Comparison of ENCODE assay signal across 8 cellular contexts in the genomic region with DNA sequence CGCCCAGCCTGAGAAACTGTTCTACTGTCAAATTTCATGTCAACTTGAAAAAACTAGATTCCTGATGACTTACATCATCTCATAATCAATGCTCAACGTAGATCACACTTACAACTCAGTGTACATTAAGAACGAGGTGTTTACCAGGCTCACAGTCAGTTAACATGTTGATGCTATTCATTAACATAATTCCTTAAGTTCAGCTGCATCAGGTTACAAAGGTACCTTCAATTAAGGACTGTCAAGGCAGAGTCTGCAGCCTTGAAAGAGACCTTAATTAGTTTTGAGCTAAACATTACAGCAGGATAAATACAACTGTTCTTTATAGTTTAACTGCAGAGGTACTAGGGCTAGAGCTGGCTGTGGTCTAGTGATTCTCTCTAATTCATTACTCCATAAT. TPM values are rescaled to one million over a fixed set of nuclear protein-coding genes. Genes with fewer than 3 reads are reported as not detected.
A peak's percentile ranks its signal among the peaks of the same experiment; 100 is the strongest.
DNase-seq lines count a peak whose midpoint lies in the region; ATAC-seq and TF ChIP-seq lines count a peak whose summit lies in the region.

No MANE protein-coding gene starts in this region.

- POLR2A ChIA-PET in IMR-90 (lab: Charles Lee; ENCODE audit: unreplicated experiment), result interaction anchor here (1.4 kb wide), 1 partner anchor 129 kb away, joined by 5 read pairs; no protein-coding TSS in a partner anchor

- H3K4me3 ChIP-seq in AG09309 (ENCODE audit: control insufficient read depth, low read depth, low read length) (peak overlapping the region; percentile 61), IMR-90 (ENCODE audit: insufficient read depth, low read depth, low read length) (peak overlapping the region; percentile 91), mammary epithelial cell (replicated peaks in 1 of 3; ENCODE audit: insufficient read depth in 1 of 3, low read depth in 2 of 3, low read length in 3 of 3) (peak overlapping the region; percentile 64 to 84 (median 83)), aorta (ENCODE audit: low read length in 2 of 2) (peak overlapping the region in 1 of 2 donors; percentile 75)

- peak overlapping the region; percentile 13; the same call in 1 of the 2 replicates for H3K4ac ChIP-seq in IMR-90 (ENCODE audit: low read depth, low read length)

- H3K4me2 ChIP-seq in IMR-90 (ENCODE audit: low read depth, low read length) (peak overlapping the region; percentile 100), mammary epithelial cell (ENCODE audit: insufficient read depth, low read depth, low read length) (peak overlapping the region; percentile 82)

- H3K36me3 ChIP-seq in IMR-90 (ENCODE audit: control insufficient read depth, insufficient read depth, low read length) (peaks cover 24% of the 10 kb centered on the region), mammary epithelial cell (ENCODE audit: insufficient read depth, low read length) (peaks cover 25% of the 10 kb centered on the region), aorta (ENCODE audit: control insufficient read depth in 1 of 2, insufficient read depth in 2 of 2, low read length in 1 of 2) (no peaks in the 10 kb centered on the region)

- no peak overlapping the region for H3K18ac ChIP-seq in IMR-90 (ENCODE audit: low read depth, low read length)

- DNase-seq in AG09309 (ENCODE audit: low read depth), result no peak
- DNase-seq in IMR-90, result no peak
- DNase-seq in mammary epithelial cell, result no peak
- DNase-seq in naive B cell, result no peak
- DNase-seq in NOMO-1 treated with dmso at 0.1 percent for 144 hours (lab: John Stamatoyannopoulos, UW; ENCODE audit: unreplicated experiment), result no peak
- no peak for DNase-seq in HK-2 (ENCODE audit: unreplicated experiment)
- no peak for DNase-seq in aorta

- in situ Hi-C loops in IMR-90 (cut with MboI; ENCODE audit: low sequenced_read_pairs), result no loop called here
- in situ Hi-C loops in mammary epithelial cell (cut with MboI; ENCODE audit: low sequenced_read_pairs in 2 of 2), result loop anchor here in 1 of 2 donors (5.0 kb wide), 1 partner anchor 48 kb away; no protein-coding TSS in a partner anchor

- H3K27ac ChIP-seq in IMR-90 (ENCODE audit: insufficient read depth, low read length), result 0 out of 2 replicates have a peak overlapping the region, but pooled peaks have one; percentile 15
- no peak overlapping the region for H3K27ac ChIP-seq in mammary epithelial cell (ENCODE audit: insufficient read depth, low read depth, low read length)
- H3K27ac ChIP-seq in aorta (ENCODE audit: low read depth in 1 of 2, low read length in 2 of 2), result no peak overlapping the region

- TF ChIP-seq RAD21 in IMR-90 (IDR thresholded peaks at IDR 0.05; ENCODE audit: low read length), result no peak

- peaks cover 1% of the 10 kb centered on the region; the same call in 1 of the 2 replicates for H3K9me1 ChIP-seq in IMR-90 (ENCODE audit: insufficient read depth, low read length)

- H4K5ac ChIP-seq in IMR-90 (ENCODE audit: low read depth, low read length), result no peak overlapping the region

- H3K9ac ChIP-seq in IMR-90 (ENCODE audit: low read depth, low read length) (peak overlapping the region; percentile 71; the same call in 1 of the 2 replicates), mammary epithelial cell (ENCODE audit: insufficient read depth, low read length) (peak overlapping the region; percentile 12)

- H3K79me1 ChIP-seq in IMR-90 (ENCODE audit: low read depth in 1 of 2, low read length in 2 of 2), result peaks cover 5 to 51% of the 10 kb centered on the region in 2 experiments

- H3K27ac Mint-ChIP-seq in naive B cell, result peak overlapping the region; percentile 51 to 99 (median 82)

- H3K27me3 ChIP-seq in IMR-90 (ENCODE audit: control insufficient read depth, insufficient read depth, low read length) (no peaks in the 10 kb centered on the region), mammary epithelial cell (ENCODE audit: insufficient read depth, low read length) (no peaks in the 10 kb centered on the region), aorta (ENCODE audit: control insufficient read depth in 1 of 2, insufficient read depth in 2 of 2, low read length in 1 of 2) (no peaks in the 10 kb centered on the region)

- H2BK120ac ChIP-seq in IMR-90 (ENCODE audit: low read depth, low read length), result no peak overlapping the region; the same call in 1 of the 2 replicates

- intact Hi-C loops in IMR-90 (cut with micrococcal nuclease), result loop anchor here (1.0 to 5.0 kb wide), 3 partner anchors 46 to 140 kb away; no protein-coding TSS in a partner anchor
- intact Hi-C loops in mammary epithelial cell (cut with micrococcal nuclease), result loop anchor here (1.0 to 2.0 kb wide), 3 partner anchors 28 to 82 kb away; a partner anchor contains a TSS
- intact Hi-C loops in aorta (cut with DNase I), result loop anchor here (5.0 kb wide), 2 partner anchors 48 to 77 kb away; no protein-coding TSS in a partner anchor

- BruUV-seq in IMR-90 (replicated peaks; lab: Mats Ljungman, UMichigan) (no TSS peak), mammary epithelial cell (replicated peaks; lab: Mats Ljungman, UMichigan) (no TSS peak)

- peak overlapping the region; percentile 97 for H3K23ac ChIP-seq in IMR-90 (ENCODE audit: low read depth, low read length)

- CTCF ChIA-PET in IMR-90 (lab: Yijun Ruan, JAX) (no interaction called here), mammary epithelial cell (lab: Charles Lee; ENCODE audit: low non-redundant PET) (interaction anchor here (0.6 kb wide), 1 partner anchor 26 kb away, joined by 10 read pairs; no protein-coding TSS in a partner anchor)

- H3K56ac ChIP-seq in IMR-90 (ENCODE audit: extremely low read depth, insufficient read depth, low read length), result peak overlapping the region; percentile 77; the same call in 1 of the 2 replicates

- H2AFZ ChIP-seq in IMR-90 (replicated peaks; ENCODE audit: low read length, poor library complexity) (no peak overlapping the region), mammary epithelial cell (ENCODE audit: low read depth, low read length) (no peak overlapping the region)

- H3K4me1 Mint-ChIP-seq in naive B cell, result peaks cover 44 to 58% (median 50%) of the 10 kb centered on the region in 3 donors

- no peak for TF ChIP-seq CTCF in AG09309 (IDR thresholded peaks at IDR 0.05; ENCODE audit: control insufficient read depth, insufficient read depth, low read depth, low read length, missing control alignments)
- TF ChIP-seq CTCF in IMR-90 (conservative IDR thresholded peaks at IDR 0.05; ENCODE audit: low read depth, low read length), result no peak
- no peak for TF ChIP-seq CTCF in mammary epithelial cell (conservative IDR thresholded peaks at IDR 0.05 in 1 of 2, IDR thresholded peaks at IDR 0.05 in 1 of 2; ENCODE audit: extremely low read depth in 1 of 2, insufficient read depth in 1 of 2, low read depth in 1 of 2, low read length in 2 of 2)

- no peaks in the 10 kb centered on the region for H3K9me3 ChIP-seq in IMR-90 (ENCODE audit: control insufficient read depth, insufficient read depth, low read length)
- H3K9me3 ChIP-seq in mammary epithelial cell (replicated peaks; ENCODE audit: insufficient read depth, low read length), result no peaks in the 10 kb centered on the region
- no peaks in the 10 kb centered on the region for H3K9me3 ChIP-seq in aorta (ENCODE audit: control insufficient read depth, low read length)

- H3K14ac ChIP-seq in IMR-90 (replicated peaks; ENCODE audit: low read depth, low read length), result peak overlapping the region; percentile 87

- no peak overlapping the region; the same call in 1 of the 2 replicates for H2BK20ac ChIP-seq in IMR-90 (ENCODE audit: low read depth, low read length)

- H3K4me3 Mint-ChIP-seq in naive B cell, result peak overlapping the region; percentile 57 to 98 (median 96)

- H2AK5ac ChIP-seq in IMR-90 (ENCODE audit: low read depth, low read length), result peak overlapping the region; percentile 64; the same call in 1 of the 2 replicates

- no peak for TF ChIP-seq POLR2A in IMR-90 (IDR thresholded peaks at IDR 0.05; ENCODE audit: low read depth, low read length)

- WGBS in IMR-90 (ENCODE audit: extremely low coverage in 2 of 2, insufficient read length in 1 of 2), 2 experiments, result 25% methylated on average over 3 of the region's 3 CpGs; no CpG with 5 or more reads in 1 of the 2 experiments
- 10% methylated on average over 3 of the region's 3 CpGs for WGBS in mammary epithelial cell (ENCODE audit: low coverage, missing lambda C conversion rate)
- 24 to 29% methylated on average over 3 of the region's 3 CpGs for WGBS in aorta, 2 donors

- H3K4me1 ChIP-seq in IMR-90 (ENCODE audit: control insufficient read depth, insufficient read depth, low read length), result peaks cover 4% of the 10 kb centered on the region
- peaks cover 32% of the 10 kb centered on the region for H3K4me1 ChIP-seq in mammary epithelial cell (ENCODE audit: insufficient read depth, low read length)
- peaks cover 3 to 4% of the 10 kb centered on the region in 2 donors for H3K4me1 ChIP-seq in aorta (ENCODE audit: control insufficient read depth in 1 of 2, insufficient read depth in 2 of 2, low read length in 2 of 2)

- H4K8ac ChIP-seq in IMR-90 (ENCODE audit: low read depth in 2 of 2, low read length in 2 of 2), result peak overlapping the region in 1 of 2 experiments; percentile 11; a peak in 1 of 4 replicates

- no peaks in the 10 kb centered on the region for H3K27me3 Mint-ChIP-seq in naive B cell

- no peak overlapping the region for H2AK9ac ChIP-seq in IMR-90 (replicated peaks; ENCODE audit: low read depth, low read length, poor library complexity)

- H4K91ac ChIP-seq in IMR-90 (ENCODE audit: insufficient read depth, low read depth, low read length), result no peak overlapping the region

- H4K20me1 ChIP-seq in IMR-90 (ENCODE audit: insufficient read depth, low read length), result peaks cover 26% of the 10 kb centered on the region
- no peaks in the 10 kb centered on the region for H4K20me1 ChIP-seq in mammary epithelial cell (ENCODE audit: insufficient read depth, low read length)

- peak overlapping the region; percentile 50 for H2BK5ac ChIP-seq in IMR-90 (ENCODE audit: low read depth, low read length, poor library complexity, severe bottlenecking)

- H3K9me3 Mint-ChIP-seq in naive B cell, result no peaks in the 10 kb centered on the region

- no peak for ATAC-seq in IMR-90 (ENCODE audit: low read depth)
- no peak for ATAC-seq in naive B cell (ENCODE audit: low read depth in 2 of 2)
- ATAC-seq in aorta (ENCODE audit: low FRiP score), result no peak
- no peak for ATAC-seq in GM21390 (IDR thresholded peaks at IDR 0.05; ENCODE audit: unreplicated experiment)

- dilution Hi-C loops in IMR-90 (cut with HindIII; ENCODE audit: low sequenced_read_pairs, unreplicated experiment) (no loop called here), mammary epithelial cell (cut with HindIII; ENCODE audit: low sequenced_read_pairs) (no loop called here)

- peaks cover 68% of the 10 kb centered on the region for H3K79me2 ChIP-seq in mammary epithelial cell (ENCODE audit: insufficient read depth, low read length)

- H2BK15ac ChIP-seq in IMR-90 (ENCODE audit: low read depth, low read length), result no peak overlapping the region

- H3K36me3 Mint-ChIP-seq in naive B cell, result peaks cover 7 to 31% of the 10 kb centered on the region in 2 donors

RNA-seq across cellular contexts. Expression of a gene that starts 1.9 kb away (rescaled TPM):
- total RNA-seq in IMR-90 (2012; rRNA removed) (37.6 and 57.2 TPM in 2 replicates), mammary epithelial cell (10 to 100 TPM; 33.9 to 76.3 TPM), aorta (10 to 100 TPM; 42.2 to 45.5 TPM)
- polyA plus RNA-seq in IMR-90 (2012; rRNA removed) (11.3 and 13.8 TPM in 2 replicates), mammary epithelial cell (24.8 TPM), naive B cell (ENCODE audit: low read depth in 6 of 6) (10 to 100 TPM; 45.6 to 53.9 (median 50.9) TPM), aorta (10 to 100 TPM; 13.6 to 26.5 TPM)
- polyA plus RNA-seq in IMR-90 (2012; cell fraction: cytosol; rRNA removed), result 3.5 and 3.9 TPM in 2 replicates
- 2.6 and 9.4 TPM in 2 replicates for polyA plus RNA-seq in IMR-90 (2012; cell fraction: nucleus; rRNA removed; ENCODE audit: low replicate concordance)
- 35.0 TPM for polyA minus RNA-seq in mammary epithelial cell
